ENCODE assay signal across 8 cellular contexts in genomic region chr3:142578309-142579223, GRCh38. TPM values are rescaled to one million over a fixed set of nuclear protein-coding genes. Genes with fewer than 3 reads are reported as not detected.
DNase-seq lines count a peak whose midpoint lies in the region; ATAC-seq and TF ChIP-seq lines count a peak whose summit lies in the region.

Gene ATR, minus strand, starts transcription at chr3:142578733. Its CDS starts 29 bp downstream, at chr3:142578704.

- TF ChIP-seq CTCF in GM06990 (IDR thresholded peaks at IDR 0.05; ENCODE audit: insufficient read depth, low read length, poor library complexity, severe bottlenecking) (no peak), omental fat pad (IDR thresholded peaks at IDR 0.05) (no peak), testis (IDR thresholded peaks at IDR 0.05) (peak in 2 of 3 experiments; percentile 22 to 36)

- H3K4me1 Mint-ChIP-seq in activated naive CD4-positive, alpha-beta T cell treated with anti-CD3 and anti-CD28 coated beads, Interleukin-2, amount 50 U/mL, for 24 hours, result peaks cover 50% of the 10 kb centered on the region

- H3K4me3 ChIP-seq in GM06990 (replicated peaks; ENCODE audit: low read depth, low read length), result peak within 1 kb of the TSS; percentile 87
- peak within 1 kb of the TSS; percentile 78 to 88 for H3K4me3 ChIP-seq in testis

- peak within 1 kb of the TSS; percentile 97 for H3K27ac Mint-ChIP-seq in activated naive CD4-positive, alpha-beta T cell treated with anti-CD3 and anti-CD28 coated beads, Interleukin-2, amount 50 U/mL, for 24 hours

- H3K9me3 Mint-ChIP-seq in activated naive CD4-positive, alpha-beta T cell treated with anti-CD3 and anti-CD28 coated beads, Interleukin-2, amount 50 U/mL, for 24 hours, result no peaks in the 10 kb centered on the region

- no peaks in the 10 kb centered on the region for H3K27me3 Mint-ChIP-seq in activated naive CD4-positive, alpha-beta T cell treated with anti-CD3 and anti-CD28 coated beads, Interleukin-2, amount 50 U/mL, for 24 hours

- H3K9me3 ChIP-seq in testis, result no peaks in the 10 kb centered on the region

- H3K27ac ChIP-seq in testis, result peak within 1 kb of the TSS; percentile 61 to 95

- peak within 1 kb of the TSS; percentile 100 for H3K4me3 Mint-ChIP-seq in activated naive CD4-positive, alpha-beta T cell treated with anti-CD3 and anti-CD28 coated beads, Interleukin-2, amount 50 U/mL, for 24 hours

- peaks cover 12% of the 10 kb centered on the region for H3K36me3 Mint-ChIP-seq in activated naive CD4-positive, alpha-beta T cell treated with anti-CD3 and anti-CD28 coated beads, Interleukin-2, amount 50 U/mL, for 24 hours

- peak; percentile 94 for ATAC-seq in HG02588 (IDR thresholded peaks at IDR 0.05; ENCODE audit: unreplicated experiment)
- ATAC-seq in SK-N-SH treated with all-trans-retinoic acid at 6 μM for 48 hours, result peak; percentile 97
- peak; percentile 100 for ATAC-seq in omental fat pad (ENCODE audit: low FRiP score)

- peaks cover 4% of the 10 kb centered on the region for H3K4me1 ChIP-seq in testis

- H3K27me3 ChIP-seq in GM06990 (replicated peaks; ENCODE audit: control insufficient read depth, insufficient read depth, low read length) (no peaks in the 10 kb centered on the region), testis (no peaks in the 10 kb centered on the region)

- WGBS in testis, 2 donors, result 0% methylated on average over 19 to 54 of the region's 65 CpGs

- no peak for TF ChIP-seq POLR2A in testis (IDR thresholded peaks at IDR 0.05)

- peak; percentile 98 for DNase-seq in GM06990 (ENCODE audit: extremely low read depth, insufficient read length)
- DNase-seq in NCI-H1092 (lab: John Stamatoyannopoulos, UW), result peak; percentile 95
- peak; percentile 95 for DNase-seq in globus pallidus (ENCODE audit: low spot score)
- peak; percentile 81 for DNase-seq in omental fat pad (ENCODE audit: low spot score)
- DNase-seq in testis, result peak; percentile 97

- intact Hi-C loops in testis (cut with DNase I; ENCODE audit: low total_unique reads), result no loop called here

- H3K36me3 ChIP-seq in GM06990 (ENCODE audit: control insufficient read depth, insufficient read depth, low read length), result no peaks in the 10 kb centered on the region
- H3K36me3 ChIP-seq in testis (ENCODE audit: low read depth, missing control alignments), result no peaks in the 10 kb centered on the region

TF ChIP-seq in SK-N-SH treated with all-trans-retinoic acid at 6 μM for 48 hours, 23 proteins besides CTCF, POLR2A, EP300 and RAD21:
- no peak for TF ChIP-seq ZFP3 (CRISPR knock-in tag; IDR thresholded peaks at IDR 0.05)
- TF ChIP-seq GLIS3 (CRISPR knock-in tag; IDR thresholded peaks at IDR 0.05), result no peak
- TF ChIP-seq TSHZ2 (CRISPR knock-in tag; IDR thresholded peaks at IDR 0.05), result peak; percentile 80; the same call in 1 of the 2 replicates
- TF ChIP-seq ESRRG (CRISPR knock-in tag; IDR thresholded peaks at IDR 0.05), result no peak
- no peak for TF ChIP-seq PPARA (CRISPR knock-in tag; IDR thresholded peaks at IDR 0.05; ENCODE audit: borderline replicate concordance)
- no peak for TF ChIP-seq RARB (CRISPR knock-in tag; IDR thresholded peaks at IDR 0.05)
- TF ChIP-seq ZC3H10 (CRISPR knock-in tag; IDR thresholded peaks at IDR 0.05), result no peak
- no peak for TF ChIP-seq ZNF8 (CRISPR knock-in tag; IDR thresholded peaks at IDR 0.05)
- no peak for TF ChIP-seq CSRNP3 (CRISPR knock-in tag; IDR thresholded peaks at IDR 0.05)
- TF ChIP-seq ZFP30 (CRISPR knock-in tag; IDR thresholded peaks at IDR 0.05), result no peak
- no peak for TF ChIP-seq ZNF565 (CRISPR knock-in tag; conservative IDR thresholded peaks at IDR 0.05; ENCODE audit: low read depth)
- TF ChIP-seq POU6F1 (CRISPR knock-in tag; IDR thresholded peaks at IDR 0.05; ENCODE audit: borderline replicate concordance, low read depth), result peak; percentile 65; the same call in 1 of the 2 replicates
- no peak for TF ChIP-seq ZNF70 (CRISPR knock-in tag; IDR thresholded peaks at IDR 0.05)

RNA-seq across cellular contexts. Expression of gene ATR, which starts in this region (rescaled TPM):
- total RNA-seq in omental fat pad (10 to 100 TPM; 18.8 to 35.8 (median 32.3) TPM), testis (10 to 100 TPM; 34.9 to 42.8 TPM)
- 21.8 TPM for polyA plus RNA-seq in testis (ENCODE audit: insufficient read depth, low read depth, low replicate concordance)

Comparison
In these comparisons a context has a peak if more than half of its experiments do, and no peak if none do; other contexts are left out.
1. Peak in every context shown above with its lines: DNase-seq, ATAC-seq, H3K4me3 ChIP-seq and H3K27ac ChIP-seq.
2. CTCF ChIP-seq: peak in testis (2 of 3); none in GM06990 (single experiment) and omental fat pad (0 of 3).